ENCODE assay signal across 1 cellular context in genomic region chr1:204151562-204152309, GRCh38.
TF ChIP-seq lines count a peak whose summit lies in the region.

TSS of gene ETNK2 (minus strand) at chr1:204152044. CDS start at chr1:204151852, 192 bp downstream.

TF ChIP-seq in H1, 55 proteins besides CTCF, POLR2A, EP300 and RAD21 (continued from another document):
- no peak for TF ChIP-seq BACH1 (IDR thresholded peaks at IDR 0.05; ENCODE audit: low read length)
- peak; percentile 71; the same call in 1 of the 2 replicates for TF ChIP-seq CHD2 (IDR thresholded peaks at IDR 0.05; ENCODE audit: low read length)
- peak; percentile 86 for TF ChIP-seq KDM4A (IDR thresholded peaks at IDR 0.05; ENCODE audit: low read depth, low read length, severe bottlenecking)
- no peak for TF ChIP-seq CHD1 (IDR thresholded peaks at IDR 0.05; ENCODE audit: low read depth, low read length)
- TF ChIP-seq CHD7 (IDR thresholded peaks at IDR 0.05; ENCODE audit: insufficient replicate concordance, low read length), result no peak
- no peak for TF ChIP-seq RXRA (IDR thresholded peaks at IDR 0.05; ENCODE audit: insufficient read depth, low read depth, low read length)
- no peak for TF ChIP-seq KDM5A (IDR thresholded peaks at IDR 0.05; ENCODE audit: low read length)
- TF ChIP-seq ZNF274 (IDR thresholded peaks at IDR 0.05; ENCODE audit: borderline replicate concordance, extremely low read depth, low read length), result no peak
- no peak for TF ChIP-seq CTBP2 (IDR thresholded peaks at IDR 0.05; ENCODE audit: borderline replicate concordance, insufficient read depth, insufficient read length, low read length)
- TF ChIP-seq TEAD4 (IDR thresholded peaks at IDR 0.05; ENCODE audit: low read depth, low read length), result no peak
- TF ChIP-seq BRCA1 (IDR thresholded peaks at IDR 0.05; ENCODE audit: low read depth, low read length), result no peak
- TF ChIP-seq NRF1 (IDR thresholded peaks at IDR 0.05; ENCODE audit: low read depth, low read length), result no peak
- no peak for TF ChIP-seq HDAC6 (IDR thresholded peaks at IDR 0.05; ENCODE audit: low read depth, low read length)
- no peak; the same call in 1 of the 2 replicates for TF ChIP-seq RBBP5 (IDR thresholded peaks at IDR 0.05; ENCODE audit: borderline replicate concordance, low read depth, low read length)
- TF ChIP-seq MAX (IDR thresholded peaks at IDR 0.05), result no peak; the same call in 1 of the 2 replicates
- TF ChIP-seq HDAC2 (IDR thresholded peaks at IDR 0.05; ENCODE audit: borderline replicate concordance in 1 of 2, low read depth in 2 of 2, low read length in 2 of 2), result peak in 1 of 2 experiments; percentile 32; a peak in 1 of 4 replicates
- no peak for TF ChIP-seq RFX5 (IDR thresholded peaks at IDR 0.05; ENCODE audit: borderline replicate concordance, low read depth, low read length)
